Comparison of ENCODE assay signal across 27 cellular contexts in genomic region chr7:132276252-132276651, GRCh38.
DNase-seq lines count a peak whose midpoint lies in the region; ATAC-seq and TF ChIP-seq lines count a peak whose summit lies in the region.
"Had no signal": no experiment of that assay in that cellular context is flagged by ENCODE, and none has a peak within 500 bp of the region (broad histone marks: within the 10 kb centered on the region; RNA-seq: fewer than 3 reads in every experiment).

No MANE protein-coding gene starts in this region.

- H3K27ac Mint-ChIP-seq in brain (peak overlapping the region in 4 of 5 experiments; percentile 5 to 91 (median 74)), progenitor cell of endocrine pancreas (no peak overlapping the region)
- H3K27ac Mint-ChIP-seq: activated CD8-positive, alpha-beta memory T cell treated with anti-CD3 and anti-CD28 coated beads, Interleukin-2, amount 10 ng/mL, durations not matched to agents 7 days and 5 days; activated naive CD8-positive, alpha-beta T cell treated with anti-CD3 and anti-CD28 coated beads, Interleukin-2, amount 10 ng/mL, durations not matched to agents 7 days and 5 days; H9; stimulated activated effector memory CD8-positive, alpha-beta T cell treated with anti-CD3 and anti-CD28 coated beads, Interleukin-12 subunit alpha, Interleukin-12 subunit beta, amount 100 ng/mL, for 72 hours had no signal

- H3K27me3 ChIP-seq in foreskin keratinocyte = peaks cover 11% of the 10 kb centered on the region
- H3K27me3 ChIP-seq: gastroesophageal sphincter, ovary, tibial nerve had no signal

- peak; percentile 58 for DNase-seq in ACHN
- DNase-seq in DMS79 (lab: John Stamatoyannopoulos, UW) = peak; percentile 43
- peak; percentile 44 for DNase-seq in NCI-H2029 treated with DMSO at 0.1 percent for 48 hours (lab: John Stamatoyannopoulos, UW)
- no peak for DNase-seq in NCI-H128 (lab: John Stamatoyannopoulos, UW; ENCODE audit: unreplicated experiment)
- DNase-seq in progenitor cell of endocrine pancreas (ENCODE audit: low spot score, unreplicated experiment) = no peak
- no peak for DNase-seq in foreskin keratinocyte
- DNase-seq: activated CD4-positive, alpha-beta T cell treated with anti-CD3 and anti-CD28 coated beads, Interleukin-2, amount 50 U/mL, for 1 hour; activated CD4-positive, CD25-positive, alpha-beta regulatory T cell; activated CD8-positive, alpha-beta memory T cell treated with anti-CD3 and anti-CD28 coated beads, Interleukin-2, amount 10 ng/mL, durations not matched to agents 7 days and 5 days; activated gamma-delta T cell treated with Interleukin-2 at 50 U/mL for 16 hours; activated naive CD8-positive, alpha-beta T cell treated with anti-CD3 and anti-CD28 coated beads, Interleukin-2, amount 10 ng/mL, durations not matched to agents 7 days and 5 days; activated T-cell treated with anti-CD3 and anti-CD28 coated beads, Interleukin-2, amount 50 U/mL, for 4 hours; aorta; C1 segment of cervical spinal cord; H9; KBM-7; left cardiac atrium; NCI-H748 treated with DMSO at 0.1 percent for 48 hours; ovary; T-helper 1 cell had no signal

- in situ Hi-C loops in ACHN (cut with HindIII; ENCODE audit: low pct_ligation_motif_present, low pct_unique_long_range_greater_than_20kb, low sequenced_read_pairs) = no loop called here

- no peak for ATAC-seq in foreskin keratinocyte
- ATAC-seq: activated CD8-positive, alpha-beta memory T cell treated with anti-CD3 and anti-CD28 coated beads, Interleukin-2, amount 10 ng/mL, durations not matched to agents 7 days and 5 days; activated T-cell treated with anti-CD3 and anti-CD28 coated beads, Interleukin-2, amount 50 U/mL, for 4 hours; gastroesophageal sphincter; stimulated activated effector memory CD8-positive, alpha-beta T cell treated with anti-CD3 and anti-CD28 coated beads, Interleukin-12 subunit alpha, Interleukin-12 subunit beta, amount 100 ng/mL, for 72 hours had no signal

- no peaks in the 10 kb centered on the region for H3K4me1 ChIP-seq in foreskin keratinocyte

- TF ChIP-seq CTCF in brain (conservative IDR thresholded peaks at IDR 0.05) = no peak
- no peak for TF ChIP-seq CTCF in progenitor cell of endocrine pancreas (IDR thresholded peaks at IDR 0.05; ENCODE audit: unreplicated experiment)
- TF ChIP-seq CTCF in foreskin keratinocyte (conservative IDR thresholded peaks at IDR 0.05) = no peak

- H3K4me1 Mint-ChIP-seq in brain (peaks cover 40% of the 10 kb centered on the region), progenitor cell of endocrine pancreas (ENCODE audit: low read depth) (no peaks in the 10 kb centered on the region)
- H3K4me1 Mint-ChIP-seq: activated CD8-positive, alpha-beta memory T cell treated with anti-CD3 and anti-CD28 coated beads, Interleukin-2, amount 10 ng/mL, durations not matched to agents 7 days and 5 days; activated naive CD8-positive, alpha-beta T cell treated with anti-CD3 and anti-CD28 coated beads, Interleukin-2, amount 10 ng/mL, durations not matched to agents 7 days and 5 days; neural crest cell; stimulated activated effector memory CD8-positive, alpha-beta T cell treated with anti-CD3 and anti-CD28 coated beads, Interleukin-12 subunit alpha, Interleukin-12 subunit beta, amount 100 ng/mL, for 72 hours had no signal

- H3K27me3 Mint-ChIP-seq in brain (peaks cover 11% of the 10 kb centered on the region), progenitor cell of endocrine pancreas (peaks cover 13% of the 10 kb centered on the region)

- H3K4me3 Mint-ChIP-seq in brain = peak overlapping the region in 3 of 5 experiments; percentile 1 to 42 (median 14)
- no peak overlapping the region for H3K4me3 Mint-ChIP-seq in progenitor cell of endocrine pancreas (ENCODE audit: low read depth)
- H3K4me3 Mint-ChIP-seq: activated CD8-positive, alpha-beta memory T cell treated with anti-CD3 and anti-CD28 coated beads, Interleukin-2, amount 10 ng/mL, durations not matched to agents 7 days and 5 days; activated naive CD8-positive, alpha-beta T cell treated with anti-CD3 and anti-CD28 coated beads, Interleukin-2, amount 10 ng/mL, durations not matched to agents 7 days and 5 days; activated T-cell treated with anti-CD3 and anti-CD28 coated beads, Interleukin-2, amount 50 U/mL, for 4 hours; H9; neural crest cell; stimulated activated effector memory CD8-positive, alpha-beta T cell treated with anti-CD3 and anti-CD28 coated beads, Interleukin-12 subunit alpha, Interleukin-12 subunit beta, amount 100 ng/mL, for 72 hours had no signal

- H3K27ac ChIP-seq in foreskin keratinocyte = no peak overlapping the region
- H3K27ac ChIP-seq: gastroesophageal sphincter, hepatocyte, ovary, RWPE1, tibial nerve had no signal

- no peaks in the 10 kb centered on the region for H3K9me3 Mint-ChIP-seq in brain
- no peaks in the 10 kb centered on the region for H3K9me3 Mint-ChIP-seq in progenitor cell of endocrine pancreas (ENCODE audit: low read depth)
- H3K9me3 Mint-ChIP-seq: activated naive CD8-positive, alpha-beta T cell treated with anti-CD3 and anti-CD28 coated beads, Interleukin-2, amount 10 ng/mL, durations not matched to agents 7 days and 5 days; activated T-cell treated with anti-CD3 and anti-CD28 coated beads, Interleukin-2, amount 50 U/mL, for 4 hours; H9; neural crest cell; stimulated activated effector memory CD8-positive, alpha-beta T cell treated with anti-CD3 and anti-CD28 coated beads, Interleukin-12 subunit alpha, Interleukin-12 subunit beta, amount 100 ng/mL, for 72 hours had no signal

- H3K36me3 Mint-ChIP-seq in brain (no peaks in the 10 kb centered on the region), progenitor cell of endocrine pancreas (ENCODE audit: insufficient read depth) (no peaks in the 10 kb centered on the region)
- H3K36me3 Mint-ChIP-seq: activated CD8-positive, alpha-beta memory T cell treated with anti-CD3 and anti-CD28 coated beads, Interleukin-2, amount 10 ng/mL, durations not matched to agents 7 days and 5 days; activated naive CD8-positive, alpha-beta T cell treated with anti-CD3 and anti-CD28 coated beads, Interleukin-2, amount 10 ng/mL, durations not matched to agents 7 days and 5 days; stimulated activated effector memory CD8-positive, alpha-beta T cell treated with anti-CD3 and anti-CD28 coated beads, Interleukin-12 subunit alpha, Interleukin-12 subunit beta, amount 100 ng/mL, for 72 hours had no signal

Comparison
In these comparisons a context has a peak if more than half of its experiments do, and no peak if none do; other contexts are left out.
1. DNase-seq: peak in ACHN (single experiment), DMS79 (single experiment) and NCI-H2029 treated with DMSO at 0.1 percent for 48 hours (single experiment); none in NCI-H128 (single experiment), progenitor cell of endocrine pancreas (single experiment) and foreskin keratinocyte (0 of 2).